11 cellular contexts compared by ENCODE assay signal in the genomic region with DNA sequence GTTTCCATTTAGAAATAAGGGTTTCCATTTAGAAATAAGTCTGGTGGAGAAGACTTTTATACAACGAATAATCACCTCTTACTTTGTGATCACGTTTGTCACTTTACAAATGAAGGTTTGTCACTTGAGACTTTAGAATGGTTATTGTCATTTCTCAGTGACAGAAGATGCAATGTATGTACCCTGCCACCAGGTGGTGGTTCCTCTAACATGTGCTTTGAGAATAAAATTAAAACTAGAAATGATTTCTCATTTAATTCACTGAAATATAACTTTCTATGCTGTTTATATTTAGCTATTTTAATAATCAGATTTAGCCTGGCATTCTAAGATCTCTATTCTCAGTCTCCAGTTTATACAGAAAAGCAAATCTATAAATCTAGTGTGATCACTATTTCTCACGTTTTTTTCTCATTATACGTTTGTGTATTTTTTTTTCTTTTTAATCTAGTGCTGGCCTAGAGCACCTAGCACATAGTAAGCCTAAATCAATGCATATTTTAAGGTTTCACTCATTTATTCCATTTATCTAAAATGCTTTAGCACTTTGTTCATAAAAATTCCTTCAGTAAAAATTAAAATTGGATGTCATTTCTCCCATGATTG. TPM values are rescaled to one million over a fixed set of nuclear protein-coding genes. Genes with fewer than 3 reads are reported as not detected.
A peak's percentile ranks its signal among the peaks of the same experiment; 100 is the strongest.
DNase-seq lines count a peak whose midpoint lies in the region; ATAC-seq and TF ChIP-seq lines count a peak whose summit lies in the region.
"Had no signal": no experiment of that assay in that cellular context is flagged by ENCODE, and none has a peak within 500 bp of the region (broad histone marks: within the 10 kb centered on the region; RNA-seq: fewer than 3 reads in every experiment).

No MANE protein-coding gene starts in this region.

- no peak overlapping the region for H3K27ac ChIP-seq in DND-41 (ENCODE audit: low read length)

- DNase-seq in DND-41 = no peak
- DNase-seq in NCI-H460 (ENCODE audit: extremely low read depth, low read depth) = peak; percentile 4
- DNase-seq in fibroblast of peridontal ligament (ENCODE audit: extremely low read depth) = peak; percentile 3
- no peak for DNase-seq in T-helper 17 cell
- no peak for DNase-seq in cerebellum (ENCODE audit: low spot score)
- DNase-seq in activated T-cell treated with anti-CD3 and anti-CD28 coated beads, Interleukin-2, amount 50 U/mL, for 1 hour = no peak
- DNase-seq in natural killer cell = no peak

- H3K4me1 Mint-ChIP-seq in T-helper 17 cell (no peaks in the 10 kb centered on the region), natural killer cell (no peaks in the 10 kb centered on the region)
- H3K4me1 Mint-ChIP-seq: IgD-negative memory B cell had no signal

- no peak overlapping the region for H3K4me3 Mint-ChIP-seq in T-helper 17 cell
- H3K4me3 Mint-ChIP-seq in natural killer cell = no peak overlapping the region
- H3K4me3 Mint-ChIP-seq: IgD-negative memory B cell; stimulated activated naive CD8-positive, alpha-beta T cell treated with anti-CD3 and anti-CD28 coated beads, Interleukin-15, Interleukin-2, amounts not matched to agents 100 ng/mL and 50 ng/mL, for 24 hours had no signal

- intact Hi-C loops in natural killer cell (cut with micrococcal nuclease) = no loop called here

- H3K36me3 Mint-ChIP-seq in T-helper 17 cell (ENCODE audit: low read depth) = no peaks in the 10 kb centered on the region
- no peaks in the 10 kb centered on the region for H3K36me3 Mint-ChIP-seq in natural killer cell
- H3K36me3 Mint-ChIP-seq: IgD-negative memory B cell had no signal

- no peaks in the 10 kb centered on the region for H4K20me1 ChIP-seq in DND-41 (ENCODE audit: insufficient read depth, low read length)

- H3K9me3 ChIP-seq in DND-41 (ENCODE audit: insufficient read depth, low read length, severe bottlenecking) (no peaks in the 10 kb centered on the region), T-helper 17 cell (ENCODE audit: control insufficient read depth, low read length, poor library complexity, severe bottlenecking) (no peaks in the 10 kb centered on the region)

- no peaks in the 10 kb centered on the region for H3K36me3 ChIP-seq in DND-41 (ENCODE audit: insufficient read depth, low read length)

- H3K27ac Mint-ChIP-seq in T-helper 17 cell = no peak overlapping the region
- H3K27ac Mint-ChIP-seq in natural killer cell = no peak overlapping the region
- H3K27ac Mint-ChIP-seq: IgD-negative memory B cell; stimulated activated naive CD8-positive, alpha-beta T cell treated with anti-CD3 and anti-CD28 coated beads, Interleukin-15, Interleukin-2, amounts not matched to agents 100 ng/mL and 50 ng/mL, for 24 hours had no signal

- no peaks in the 10 kb centered on the region for H3K27me3 ChIP-seq in DND-41 (ENCODE audit: insufficient read depth, low read length, poor library complexity)

- H3K27me3 Mint-ChIP-seq in T-helper 17 cell (no peaks in the 10 kb centered on the region), natural killer cell (ENCODE audit: low read depth in 2 of 2) (no peaks in the 10 kb centered on the region)
- H3K27me3 Mint-ChIP-seq: IgD-negative memory B cell; stimulated activated naive CD8-positive, alpha-beta T cell treated with anti-CD3 and anti-CD28 coated beads, Interleukin-15, Interleukin-2, amounts not matched to agents 100 ng/mL and 50 ng/mL, for 24 hours had no signal

- H3K9ac ChIP-seq in DND-41 (ENCODE audit: low read depth, low read length) = no peak overlapping the region

- TF ChIP-seq CTCF in DND-41 (IDR thresholded peaks at IDR 0.05; ENCODE audit: borderline replicate concordance, extremely low read depth, low read length, poor library complexity, severe bottlenecking) (peak; percentile 65), natural killer cell (IDR thresholded peaks at IDR 0.05) (no peak)

- H3K9me3 Mint-ChIP-seq in natural killer cell = peaks cover 8 to 14% of the 10 kb centered on the region in 2 donors

- H3K4me3 ChIP-seq in DND-41 (ENCODE audit: low read depth in 1 of 2, low read length in 2 of 2) = no peak overlapping the region

- H2AFZ ChIP-seq in DND-41 (ENCODE audit: low read depth, low read length) = no peak overlapping the region

- ATAC-seq in DND-41 (ENCODE audit: insufficient read depth, low read depth) (no peak), GM21526 (IDR thresholded peaks at IDR 0.05; ENCODE audit: low FRiP score, unreplicated experiment) (peak; percentile 58), T-helper 17 cell (no peak), natural killer cell (no peak)

- H3K4me1 ChIP-seq in DND-41 (ENCODE audit: insufficient read depth, low read length) = no peaks in the 10 kb centered on the region

- H3K4me2 ChIP-seq in DND-41 (ENCODE audit: insufficient read depth, low read length) = no peak overlapping the region

- no peaks in the 10 kb centered on the region for H3K79me2 ChIP-seq in DND-41 (ENCODE audit: insufficient read depth, low read length)

RNA-seq across cellular contexts. Expression of a gene that starts 57.4 kb away (rescaled TPM):
- not detected in 2 replicates for total RNA-seq in NCI-H460 (2014; rRNA removed; shearing (Covaris generic))
- not detected in 2 replicates for polyA plus RNA-seq in NCI-H460 (2014; cell fraction: nucleus; rRNA removed)
- not detected for total RNA-seq in T-helper 17 cell
- total RNA-seq in cerebellum = not detected
- not detected for total RNA-seq in natural killer cell
- total RNA-seq: fibroblast of lung had no signal
- polyA plus RNA-seq: fibroblast of lung, IgD-negative memory B cell had no signal

Comparison
In these comparisons a context has a peak if more than half of its experiments do, and no peak if none do; other contexts are left out.
1. DNase-seq: peak in NCI-H460 (single experiment) and fibroblast of peridontal ligament (single experiment); none in DND-41 (single experiment), T-helper 17 cell (0 of 3), cerebellum (single experiment), activated T-cell treated with anti-CD3 and anti-CD28 coated beads, Interleukin-2, amount 50 U/mL, for 1 hour (single experiment) and natural killer cell (single experiment).